Comparison of ENCODE assay signal across 8 cellular contexts in the genomic region with DNA sequence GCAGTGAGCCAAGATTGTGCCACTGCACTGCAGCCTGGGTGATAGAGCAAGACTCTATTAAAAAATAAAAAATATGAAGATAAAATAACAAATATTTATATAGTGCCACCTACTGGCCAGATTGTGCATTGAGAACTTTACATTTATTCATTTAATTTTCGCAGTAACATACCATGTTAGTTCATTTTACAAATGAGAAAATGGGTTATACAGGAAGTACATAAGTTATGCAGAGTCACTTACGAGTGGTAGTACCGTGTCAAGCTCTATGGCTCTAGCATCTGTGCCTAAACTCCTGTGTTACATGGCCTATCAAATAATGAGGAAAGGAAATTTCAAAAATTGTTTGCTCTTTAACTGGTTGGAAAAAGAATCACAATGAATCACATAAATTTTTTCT. TPM values are rescaled to one million over a fixed set of nuclear protein-coding genes. Genes with fewer than 3 reads are reported as not detected.
A peak's percentile ranks its signal among the peaks of the same experiment; 100 is the strongest.
DNase-seq lines count a peak whose midpoint lies in the region; ATAC-seq, FAIRE-seq and TF ChIP-seq lines count a peak whose summit lies in the region.

No MANE protein-coding gene starts in this region.

- H3K4me1 ChIP-seq in gastrocnemius medialis = no peaks in the 10 kb centered on the region

- no peak for TF ChIP-seq POLR2A in gastrocnemius medialis (IDR thresholded peaks at IDR 0.05)

- in situ Hi-C loops in gastrocnemius medialis (cut with MboI; ENCODE audit: low sequenced_read_pairs in 4 of 4) = loop anchor here in 1 of 4 donors (25.0 kb wide), 1 partner anchor 1850 kb away; the partner anchor contains the start of gene MMADHC

- FAIRE-seq in A204.1 (lab: Jason Lieb, UNC) = peak; percentile 89
- peak; percentile 35 for FAIRE-seq in RCC 7860 (lab: Jason Lieb, UNC)

- H3K9me3 ChIP-seq in gastrocnemius medialis = no peaks in the 10 kb centered on the region

- no peaks in the 10 kb centered on the region for H3K9me3 Mint-ChIP-seq in activated naive CD4-positive, alpha-beta T cell treated with anti-CD3 and anti-CD28 coated beads, Interleukin-2, amount 50 U/mL, for 72 hours

- DNase-seq in GM06990 (ENCODE audit: extremely low read depth, insufficient read length) = peak; percentile 22
- peak; percentile 21 for DNase-seq in RCC 7860 (ENCODE audit: low spot score)
- peak; percentile 4 for DNase-seq in fibroblast of gingiva (ENCODE audit: low read depth)
- DNase-seq in gastrocnemius medialis = no peak
- DNase-seq in activated naive CD4-positive, alpha-beta T cell treated with anti-CD3 and anti-CD28 coated beads, Interleukin-2, amount 50 U/mL, for 72 hours (ENCODE audit: low spot score in 2 of 2) = no peak
- no peak for DNase-seq in middle frontal gyrus (ENCODE audit: extremely low spot score, low spot score)

- TF ChIP-seq CTCF in GM06990 (IDR thresholded peaks at IDR 0.05; ENCODE audit: insufficient read depth, low read length, poor library complexity, severe bottlenecking) = peak; percentile 44
- TF ChIP-seq CTCF in gastrocnemius medialis (IDR thresholded peaks at IDR 0.05 in 4 of 5, conservative IDR thresholded peaks at IDR 0.05 in 1 of 5) = peak; percentile 29 to 75 (median 46)

- H3K36me3 Mint-ChIP-seq in activated naive CD4-positive, alpha-beta T cell treated with anti-CD3 and anti-CD28 coated beads, Interleukin-2, amount 50 U/mL, for 72 hours = peaks cover 9 to 22% of the 10 kb centered on the region in 2 donors

- H3K36me3 ChIP-seq in GM06990 (ENCODE audit: control insufficient read depth, insufficient read depth, low read length) = peaks cover 3% of the 10 kb centered on the region
- H3K36me3 ChIP-seq in gastrocnemius medialis = peaks cover 10 to 81% of the 10 kb centered on the region in 2 donors

- H3K27me3 ChIP-seq in GM06990 (replicated peaks; ENCODE audit: control insufficient read depth, insufficient read depth, low read length) (no peaks in the 10 kb centered on the region), gastrocnemius medialis (no peaks in the 10 kb centered on the region)

- no peak overlapping the region for H3K27ac ChIP-seq in gastrocnemius medialis

- H3K4me3 ChIP-seq in GM06990 (replicated peaks; ENCODE audit: low read depth, low read length) = no peak overlapping the region
- H3K4me3 ChIP-seq in gastrocnemius medialis = no peak overlapping the region

- ATAC-seq in gastrocnemius medialis (no peak), HG03432 (IDR thresholded peaks at IDR 0.05; ENCODE audit: unreplicated experiment) (no peak)
- ATAC-seq in activated naive CD4-positive, alpha-beta T cell treated with anti-CD3 and anti-CD28 coated beads, Interleukin-2, amount 50 U/mL, for 72 hours = no peak

- intact Hi-C loops in gastrocnemius medialis (cut with DNase I; ENCODE audit: low total_unique reads) = no loop called here

- H3K27ac Mint-ChIP-seq in activated naive CD4-positive, alpha-beta T cell treated with anti-CD3 and anti-CD28 coated beads, Interleukin-2, amount 50 U/mL, for 72 hours = peak overlapping the region in 1 of 2 donors; percentile 72

RNA-seq across cellular contexts. Expression of gene RIF1, which starts 27.9 kb away (rescaled TPM):
- 10 to 100 TPM; 22.6 to 28.7 (median 25.7) TPM for total RNA-seq in gastrocnemius medialis
- 10 to 100 TPM; 62.2 to 72.4 TPM for total RNA-seq in activated naive CD4-positive, alpha-beta T cell treated with anti-CD3 and anti-CD28 coated beads, Interleukin-2, amount 50 U/mL, for 72 hours

Comparison
In these comparisons a context has a peak if more than half of its experiments do, and no peak if none do; other contexts are left out.
1. DNase-seq: peak in GM06990 (single experiment), RCC 7860 (single experiment) and fibroblast of gingiva (single experiment); none in gastrocnemius medialis (0 of 2), activated naive CD4-positive, alpha-beta T cell treated with anti-CD3 and anti-CD28 coated beads, Interleukin-2, amount 50 U/mL, for 72 hours (0 of 2) and middle frontal gyrus (single experiment).